8 cellular contexts compared by ENCODE assay signal in genomic region chr4:1248262-1249147, GRCh38. TPM values are rescaled to one million over a fixed set of nuclear protein-coding genes. Genes with fewer than 3 reads are reported as not detected.
A peak's percentile ranks its signal among the peaks of the same experiment; 100 is the strongest.
DNase-seq lines count a peak whose midpoint lies in the region; FAIRE-seq and TF ChIP-seq lines count a peak whose summit lies in the region.

Gene CTBP1 (minus strand): TSS chr4:1249130. CDS start chr4:1241331, 7,799 bp downstream.

- peak; percentile 100 for DNase-seq in GM03348 (ENCODE audit: low spot score)
- DNase-seq in H54 (ENCODE audit: insufficient read length, low spot score), result peak; percentile 86
- DNase-seq in LoVo (ENCODE audit: low spot score), result peak; percentile 93
- DNase-seq in SK-N-DZ (ENCODE audit: low spot score), result peak; percentile 71
- DNase-seq in activated naive CD4-positive, alpha-beta T cell treated with anti-CD3 and anti-CD28 coated beads for 36 hours, result peak; percentile 73
- peak; percentile 99 for DNase-seq in germinal center (ENCODE audit: low spot score)
- DNase-seq in occipital lobe (lab: John Stamatoyannopoulos, UW), result peak; percentile 81
- peak; percentile 79 to 81 for DNase-seq in suprapubic skin (ENCODE audit: low spot score in 2 of 2)

- FAIRE-seq in H54 (lab: Jason Lieb, UNC), result no peak

- H3K4me1 ChIP-seq in suprapubic skin, result peaks cover 58% of the 10 kb centered on the region

- CTCF ChIA-PET in activated naive CD4-positive, alpha-beta T cell treated with anti-CD3 and anti-CD28 coated beads for 36 hours (lab: Charles Lee), result interaction anchor here (1.2 to 3.2 kb wide), 3 partner anchors 16 to 38 kb away, joined by 6 to 16 read pairs (median 13); no protein-coding TSS in a partner anchor

- no peaks in the 10 kb centered on the region for H3K9me3 ChIP-seq in suprapubic skin

- H3K4me3 ChIP-seq in suprapubic skin, result peak within 1 kb of the TSS; percentile 96

- H3K36me3 Mint-ChIP-seq in activated naive CD4-positive, alpha-beta T cell treated with anti-CD3 and anti-CD28 coated beads for 36 hours (ENCODE audit: low read depth), result peaks cover 32% of the 10 kb centered on the region

- H3K27ac ChIP-seq in suprapubic skin, result peak within 1 kb of the TSS; percentile 97

- H3K36me3 ChIP-seq in suprapubic skin, result no peaks in the 10 kb centered on the region

- peak within 1 kb of the TSS; percentile 82 for H3K4me3 Mint-ChIP-seq in activated naive CD4-positive, alpha-beta T cell treated with anti-CD3 and anti-CD28 coated beads for 36 hours

- peaks cover 2% of the 10 kb centered on the region for H3K9me3 Mint-ChIP-seq in activated naive CD4-positive, alpha-beta T cell treated with anti-CD3 and anti-CD28 coated beads for 36 hours

- H3K4me1 Mint-ChIP-seq in activated naive CD4-positive, alpha-beta T cell treated with anti-CD3 and anti-CD28 coated beads for 36 hours (ENCODE audit: low read depth), result peaks cover 72% of the 10 kb centered on the region

- TF ChIP-seq POLR2A in H54 (IDR thresholded peaks at IDR 0.05; ENCODE audit: low read depth, low read length) (peak; percentile 28), suprapubic skin (IDR thresholded peaks at IDR 0.05) (peak in 1 of 2 donors; percentile 37)

- no peaks in the 10 kb centered on the region for H3K27me3 Mint-ChIP-seq in activated naive CD4-positive, alpha-beta T cell treated with anti-CD3 and anti-CD28 coated beads for 36 hours (ENCODE audit: low read depth)

- intact Hi-C loops in activated naive CD4-positive, alpha-beta T cell treated with anti-CD3 and anti-CD28 coated beads for 36 hours (cut with micrococcal nuclease), result loop anchor here (1.0 to 5.0 kb wide), 10 partner anchors 19 to 760 kb away; partner anchors contain the start of genes FGFRL1, LETM1, MAEA and NELFA

- 2% methylated on average over 11 of the region's 160 CpGs for WGBS in suprapubic skin

- H3K27ac Mint-ChIP-seq in activated naive CD4-positive, alpha-beta T cell treated with anti-CD3 and anti-CD28 coated beads for 36 hours, result peak within 1 kb of the TSS; percentile 94

- no peak for TF ChIP-seq EP300 in suprapubic skin (IDR thresholded peaks at IDR 0.05)

- no peaks in the 10 kb centered on the region for H3K27me3 ChIP-seq in suprapubic skin

- no peak for TF ChIP-seq CTCF in suprapubic skin (IDR thresholded peaks at IDR 0.05)

RNA-seq across cellular contexts. Expression of gene CTBP1, which starts in this region (rescaled TPM):
- 176 and 237 TPM in 2 replicates for polyA plus RNA-seq in SK-N-DZ (2014; cell fraction: cytosol; rRNA removed)
- 231 and 361 TPM in 2 replicates for polyA plus RNA-seq in SK-N-DZ (2014; cell fraction: nucleus; rRNA removed)
- total RNA-seq in activated naive CD4-positive, alpha-beta T cell treated with anti-CD3 and anti-CD28 coated beads for 36 hours, result 100 to 1,000 TPM; 136 to 140 TPM
- total RNA-seq in occipital lobe (237 TPM), suprapubic skin (100 to 1,000 TPM; 145 to 255 (median 181) TPM)

Comparison
In these comparisons a context has a peak if more than half of its experiments do, and no peak if none do; other contexts are left out.
1. Peak in every context shown above with its lines: DNase-seq, H3K4me3 ChIP-seq and H3K27ac ChIP-seq.